In the genomic region with DNA sequence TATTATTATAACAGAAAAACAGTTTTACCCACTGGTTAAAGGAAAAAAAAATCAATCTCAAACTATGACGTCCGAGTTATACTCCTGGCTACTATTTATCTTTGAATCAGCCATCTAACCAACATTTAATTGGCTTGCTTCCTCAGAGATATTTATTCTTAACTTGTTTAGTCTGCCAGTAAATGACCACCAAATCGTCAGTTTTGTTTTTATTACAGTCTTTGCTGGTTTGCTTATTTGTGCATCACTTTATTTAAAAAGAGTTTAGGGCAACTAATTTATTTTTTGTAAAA, we compare ENCODE assay signal across 9 cellular contexts.
"Had no signal": no experiment of that assay in that cellular context is flagged by ENCODE, and none has a peak within 500 bp of the region (broad histone marks: within the 10 kb centered on the region; RNA-seq: fewer than 3 reads in every experiment).

No MANE protein-coding gene starts in this region.

- H3K27ac Mint-ChIP-seq: activated CD4-positive, alpha-beta T cell treated with anti-CD3 and anti-CD28 coated beads for 36 hours; activated naive CD4-positive, alpha-beta T cell treated with anti-CD3 and anti-CD28 coated beads for 36 hours; activated T-helper 17 cell treated with anti-CD3 and anti-CD28 coated beads, Interleukin-2, amount 50 U/mL, for 72 hours had no signal

- H3K27me3 ChIP-seq: adrenal gland, ovary, SJSA1 had no signal

- H3K9me3 Mint-ChIP-seq: activated naive CD4-positive, alpha-beta T cell treated with anti-CD3 and anti-CD28 coated beads for 36 hours; activated T-helper 17 cell treated with anti-CD3 and anti-CD28 coated beads, Interleukin-2, amount 50 U/mL, for 72 hours had no signal

- H3K27me3 Mint-ChIP-seq: activated T-helper 17 cell treated with anti-CD3 and anti-CD28 coated beads, Interleukin-2, amount 50 U/mL, for 72 hours; brain had no signal

- H3K4me3 ChIP-seq: adrenal gland, ovary, SJSA1 had no signal

- H3K27ac ChIP-seq: ovary, SJSA1, WERI-Rb-1 had no signal

- H3K4me3 Mint-ChIP-seq: activated CD4-positive, alpha-beta T cell treated with anti-CD3 and anti-CD28 coated beads for 36 hours; activated naive CD4-positive, alpha-beta T cell treated with anti-CD3 and anti-CD28 coated beads for 36 hours; activated T-helper 17 cell treated with anti-CD3 and anti-CD28 coated beads, Interleukin-2, amount 50 U/mL, for 72 hours; endodermal cell had no signal

- H3K36me3 ChIP-seq: adrenal gland, ovary, SJSA1, WERI-Rb-1 had no signal

- H3K9me3 ChIP-seq: adrenal gland, ovary, SJSA1 had no signal

- ATAC-seq: activated CD4-positive, alpha-beta T cell treated with anti-CD3 and anti-CD28 coated beads for 36 hours; activated T-helper 17 cell treated with anti-CD3 and anti-CD28 coated beads, Interleukin-2, amount 50 U/mL, for 72 hours had no signal

- H3K4me1 Mint-ChIP-seq: activated CD4-positive, alpha-beta T cell treated with anti-CD3 and anti-CD28 coated beads for 36 hours; activated T-helper 17 cell treated with anti-CD3 and anti-CD28 coated beads, Interleukin-2, amount 50 U/mL, for 72 hours had no signal
